8 cellular contexts compared by ENCODE assay signal in genomic region chr2:72149556-72150156, GRCh38. TPM values are rescaled to one million over a fixed set of nuclear protein-coding genes. Genes with fewer than 3 reads are reported as not detected.
DNase-seq lines count a peak whose midpoint lies in the region; ATAC-seq and TF ChIP-seq lines count a peak whose summit lies in the region.

No MANE protein-coding gene starts in this region.

- ATAC-seq in HG03103 (IDR thresholded peaks at IDR 0.05; ENCODE audit: low read depth, unreplicated experiment) (peak; percentile 3), GM19328 (IDR thresholded peaks at IDR 0.05; ENCODE audit: unreplicated experiment) (no peak)

- H3K4me1 Mint-ChIP-seq in stimulated activated naive CD8-positive, alpha-beta T cell treated with anti-CD3 and anti-CD28 coated beads, Interleukin-15, Interleukin-2, amounts not matched to agents 100 ng/mL and 50 ng/mL, for 24 hours (ENCODE audit: low read depth): peaks cover 43% of the 10 kb centered on the region

- TF ChIP-seq CTCF in ascending aorta (IDR thresholded peaks at IDR 0.05): no peak

- peaks cover 3% of the 10 kb centered on the region for H3K36me3 Mint-ChIP-seq in stimulated activated naive CD8-positive, alpha-beta T cell treated with anti-CD3 and anti-CD28 coated beads, Interleukin-15, Interleukin-2, amounts not matched to agents 100 ng/mL and 50 ng/mL, for 24 hours (ENCODE audit: low read depth)

- no peaks in the 10 kb centered on the region for H3K36me3 ChIP-seq in ACC112 (ENCODE audit: insufficient read depth, low read length)
- no peaks in the 10 kb centered on the region for H3K36me3 ChIP-seq in ascending aorta

- peak overlapping the region; percentile 71 for H3K4me3 Mint-ChIP-seq in stimulated activated naive CD8-positive, alpha-beta T cell treated with anti-CD3 and anti-CD28 coated beads, Interleukin-15, Interleukin-2, amounts not matched to agents 100 ng/mL and 50 ng/mL, for 24 hours

- H3K9me3 Mint-ChIP-seq in stimulated activated naive CD8-positive, alpha-beta T cell treated with anti-CD3 and anti-CD28 coated beads, Interleukin-15, Interleukin-2, amounts not matched to agents 100 ng/mL and 50 ng/mL, for 24 hours: no peaks in the 10 kb centered on the region

- no peaks in the 10 kb centered on the region for H3K79me2 ChIP-seq in ACC112 (ENCODE audit: control insufficient read depth, insufficient read depth, low read length, unreplicated experiment)

- H3K27me3 ChIP-seq in ACC112 (ENCODE audit: insufficient read depth, low read length): peaks cover 57% of the 10 kb centered on the region
- H3K27me3 ChIP-seq in ascending aorta: no peaks in the 10 kb centered on the region

- DNase-seq in ascending aorta (ENCODE audit: low spot score in 2 of 2): peak in 1 of 2 donors; percentile 63
- DNase-seq in islet precursor cell: peak; percentile 56
- DNase-seq in foreskin melanocyte: no peak
- no peak for DNase-seq in SKM-1 (lab: John Stamatoyannopoulos, UW; ENCODE audit: unreplicated experiment)

- H3K27me3 Mint-ChIP-seq in stimulated activated naive CD8-positive, alpha-beta T cell treated with anti-CD3 and anti-CD28 coated beads, Interleukin-15, Interleukin-2, amounts not matched to agents 100 ng/mL and 50 ng/mL, for 24 hours: peaks cover 65% of the 10 kb centered on the region

- no peaks in the 10 kb centered on the region for H3K9me3 ChIP-seq in ascending aorta

- H3K4me1 ChIP-seq in ACC112 (ENCODE audit: control insufficient read depth, insufficient read depth, low read length, unreplicated experiment): peaks cover 16% of the 10 kb centered on the region
- peaks cover 11 to 31% of the 10 kb centered on the region in 2 donors for H3K4me1 ChIP-seq in ascending aorta

- intact Hi-C loops in ascending aorta (cut with DNase I): loop anchor here (1.0 to 10.0 kb wide), 11 partner anchors 152 to 1847 kb away; partner anchors contain the start of genes FAM136A and ZNF638

- H3K27ac Mint-ChIP-seq in stimulated activated naive CD8-positive, alpha-beta T cell treated with anti-CD3 and anti-CD28 coated beads, Interleukin-15, Interleukin-2, amounts not matched to agents 100 ng/mL and 50 ng/mL, for 24 hours: peak overlapping the region; percentile 28

- H2AFZ ChIP-seq in ACC112 (ENCODE audit: low read length, unreplicated experiment): no peak overlapping the region

- H3K27ac ChIP-seq in ACC112 (ENCODE audit: low read depth, low read length) (no peak overlapping the region), ascending aorta (no peak overlapping the region)

- H3K4me3 ChIP-seq in ACC112 (ENCODE audit: low read depth, low read length): peak overlapping the region; percentile 80
- peak overlapping the region; percentile 52 to 72 for H3K4me3 ChIP-seq in ascending aorta

RNA-seq across cellular contexts. Expression of gene CYP26B1, which starts 2.0 kb away (rescaled TPM):
- total RNA-seq in ascending aorta: 18.6 TPM
